16 cellular contexts compared by ENCODE assay signal in the genomic region with DNA sequence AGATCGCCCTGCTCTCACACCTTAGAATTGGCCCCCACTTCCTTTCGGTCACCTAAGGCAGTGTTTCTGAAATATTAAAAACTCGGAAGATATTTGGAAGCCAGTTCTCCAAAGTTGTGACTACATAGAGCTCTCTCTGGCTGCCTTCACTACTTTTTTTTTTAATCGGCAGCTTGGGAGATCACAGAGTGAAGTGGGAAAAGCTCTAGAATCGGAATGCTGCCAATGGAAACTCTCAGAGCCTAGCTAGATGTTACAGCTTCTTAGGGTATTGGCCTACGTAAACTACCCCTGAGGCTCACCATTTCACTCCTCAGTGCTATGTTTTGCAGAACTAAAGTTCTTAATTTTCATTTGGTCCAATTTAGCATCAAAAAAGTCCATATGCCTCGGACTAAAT. TPM values are rescaled to one million over a fixed set of nuclear protein-coding genes. Genes with fewer than 3 reads are reported as not detected.
DNase-seq lines count a peak whose midpoint lies in the region; ATAC-seq and TF ChIP-seq lines count a peak whose summit lies in the region.
"Had no signal": no experiment of that assay in that cellular context is flagged by ENCODE, and none has a peak within 500 bp of the region (broad histone marks: within the 10 kb centered on the region; RNA-seq: fewer than 3 reads in every experiment).

No MANE protein-coding gene starts in this region.

- H3K4me3 ChIP-seq in heart left ventricle (no peak overlapping the region), right cardiac atrium (ENCODE audit: low read length) (peak overlapping the region; percentile 10), PC-3 (ENCODE audit: low read length) (no peak overlapping the region)
- H3K4me3 ChIP-seq: BLaER1 treated with 17β-estradiol and CSF1 and Interleukin-3, amounts not matched to agents 10 nM and 100 nM; HAP-1 had no signal

- H4K20me1 ChIP-seq in PC-3 (ENCODE audit: low read length), result no peaks in the 10 kb centered on the region

- BruUV-seq in PC-3 (replicated peaks; lab: Mats Ljungman, UMichigan), result no TSS peak

- H3K4me1 ChIP-seq in heart left ventricle, result peaks cover 0 to 8% (median 0%) of the 10 kb centered on the region in 12 donors
- no peaks in the 10 kb centered on the region for H3K4me1 ChIP-seq in right cardiac atrium (ENCODE audit: control insufficient read depth, insufficient read depth, low read length)
- peaks cover 25% of the 10 kb centered on the region for H3K4me1 ChIP-seq in PC-3 (ENCODE audit: insufficient read depth, low read length)
- H3K4me1 ChIP-seq: HAP-1 had no signal

- CTCF ChIA-PET in PC-3 (lab: Charles Lee), result no interaction called here

- TF ChIP-seq CTCF in heart left ventricle (IDR thresholded peaks at IDR 0.05) (no peak), PC-3 (conservative IDR thresholded peaks at IDR 0.05; ENCODE audit: low read depth, low read length) (no peak)

- POLR2A ChIA-PET in PC-3 (lab: Charles Lee; ENCODE audit: unreplicated experiment), result no interaction called here

- DNase-seq in activated CD4-positive, alpha-beta T cell treated with anti-CD3 and anti-CD28 coated beads, Interleukin-2, amount 10 ng/mL, durations not matched to agents 24 days and 14 days, result peak; percentile 30
- DNase-seq in activated CD4-positive, alpha-beta T cell treated with anti-CD3 and anti-CD28 coated beads for 4 hours, result no peak
- no peak for DNase-seq in heart left ventricle
- DNase-seq in right cardiac atrium, result no peak
- no peak for DNase-seq in PC-3
- DNase-seq in activated T-helper 2 cell treated with anti-CD3 and anti-CD28 coated beads, Interferon-gamma antibody, Interleukin-2, Interleukin-4, amounts not matched to agents 10 μg/mL and 5 μg/mL and 100 μg/mL, durations not matched to agents 14 hours and 24 hours and 36 hours (ENCODE audit: low spot score), result no peak
- DNase-seq: AML-193; CD4-positive, CD25-positive, alpha-beta regulatory T cell; DMS53; GF-D8; GOT3 had no signal

- H3K4me1 Mint-ChIP-seq in activated CD4-positive, alpha-beta T cell treated with anti-CD3 and anti-CD28 coated beads, Interleukin-2, amount 10 ng/mL, durations not matched to agents 24 days and 14 days, result peaks cover 5% of the 10 kb centered on the region
- peaks cover 5% of the 10 kb centered on the region for H3K4me1 Mint-ChIP-seq in activated T-helper 2 cell treated with anti-CD3 and anti-CD28 coated beads, Interferon-gamma antibody, Interleukin-2, Interleukin-4, amounts not matched to agents 10 μg/mL and 5 μg/mL and 100 μg/mL, durations not matched to agents 14 hours and 24 hours and 36 hours (ENCODE audit: low read depth)
- H3K4me1 Mint-ChIP-seq: IgD-negative memory B cell had no signal

- H3K27ac ChIP-seq in heart left ventricle (no peak overlapping the region), right cardiac atrium (ENCODE audit: low read length) (no peak overlapping the region), PC-3 (ENCODE audit: low read length) (no peak overlapping the region)
- H3K27ac ChIP-seq: 22Rv1; BLaER1 treated with 17β-estradiol and CSF1 and Interleukin-3, amounts not matched to agents 10 nM and 100 nM had no signal

- intact Hi-C loops in activated CD4-positive, alpha-beta T cell treated with anti-CD3 and anti-CD28 coated beads, Interleukin-2, amount 10 ng/mL, durations not matched to agents 24 days and 14 days (cut with micrococcal nuclease), result no loop called here
- intact Hi-C loops in heart left ventricle (cut with DNase I) (no loop called here), right cardiac atrium (cut with DNase I) (no loop called here), PC-3 (cut with micrococcal nuclease) (no loop called here)
- intact Hi-C loops in activated T-helper 2 cell treated with anti-CD3 and anti-CD28 coated beads, Interferon-gamma antibody, Interleukin-2, Interleukin-4, amounts not matched to agents 10 μg/mL and 5 μg/mL and 100 μg/mL, durations not matched to agents 14 hours and 24 hours and 36 hours (cut with micrococcal nuclease), result no loop called here

- no peaks in the 10 kb centered on the region for H3K27me3 ChIP-seq in heart left ventricle
- H3K27me3 ChIP-seq in right cardiac atrium (ENCODE audit: control insufficient read depth, insufficient read depth), result no peaks in the 10 kb centered on the region
- no peaks in the 10 kb centered on the region for H3K27me3 ChIP-seq in PC-3 (ENCODE audit: low read length)
- H3K27me3 ChIP-seq: BLaER1 treated with 17β-estradiol and CSF1 and Interleukin-3, amounts not matched to agents 10 nM and 100 nM had no signal

- H3K27ac Mint-ChIP-seq in activated CD4-positive, alpha-beta T cell treated with anti-CD3 and anti-CD28 coated beads, Interleukin-2, amount 10 ng/mL, durations not matched to agents 24 days and 14 days, result no peak overlapping the region
- no peak overlapping the region for H3K27ac Mint-ChIP-seq in activated T-helper 2 cell treated with anti-CD3 and anti-CD28 coated beads, Interferon-gamma antibody, Interleukin-2, Interleukin-4, amounts not matched to agents 10 μg/mL and 5 μg/mL and 100 μg/mL, durations not matched to agents 14 hours and 24 hours and 36 hours
- H3K27ac Mint-ChIP-seq: CD4-positive, CD25-positive, alpha-beta regulatory T cell; IgD-negative memory B cell had no signal

- peaks cover 14% of the 10 kb centered on the region for H3F3A ChIP-seq in PC-3 (ENCODE audit: low read length, unreplicated experiment)

- H3K36me3 ChIP-seq in heart left ventricle, result peaks cover 0 to 15% (median 0%) of the 10 kb centered on the region in 9 donors
- no peaks in the 10 kb centered on the region for H3K36me3 ChIP-seq in PC-3 (ENCODE audit: low read depth, low read length)
- H3K36me3 ChIP-seq: HAP-1 had no signal

- no peak for TF ChIP-seq POLR2A in heart left ventricle (IDR thresholded peaks at IDR 0.05)
- TF ChIP-seq POLR2A in GM18505 (IDR thresholded peaks at IDR 0.05; ENCODE audit: borderline replicate concordance, extremely low read depth, insufficient read depth, insufficient read length), result no peak

- no peak overlapping the region for H3K4me3 Mint-ChIP-seq in activated CD4-positive, alpha-beta T cell treated with anti-CD3 and anti-CD28 coated beads, Interleukin-2, amount 10 ng/mL, durations not matched to agents 24 days and 14 days
- no peak overlapping the region for H3K4me3 Mint-ChIP-seq in activated T-helper 2 cell treated with anti-CD3 and anti-CD28 coated beads, Interferon-gamma antibody, Interleukin-2, Interleukin-4, amounts not matched to agents 10 μg/mL and 5 μg/mL and 100 μg/mL, durations not matched to agents 14 hours and 24 hours and 36 hours (ENCODE audit: low read depth)
- H3K4me3 Mint-ChIP-seq: CD4-positive, CD25-positive, alpha-beta regulatory T cell; IgD-negative memory B cell had no signal

- H3K36me3 Mint-ChIP-seq in activated CD4-positive, alpha-beta T cell treated with anti-CD3 and anti-CD28 coated beads, Interleukin-2, amount 10 ng/mL, durations not matched to agents 24 days and 14 days (ENCODE audit: low read depth), result peaks cover 17% of the 10 kb centered on the region
- H3K36me3 Mint-ChIP-seq in activated T-helper 2 cell treated with anti-CD3 and anti-CD28 coated beads, Interferon-gamma antibody, Interleukin-2, Interleukin-4, amounts not matched to agents 10 μg/mL and 5 μg/mL and 100 μg/mL, durations not matched to agents 14 hours and 24 hours and 36 hours (ENCODE audit: low read depth), result peaks cover 32% of the 10 kb centered on the region

- no peaks in the 10 kb centered on the region for H3K27me3 Mint-ChIP-seq in activated CD4-positive, alpha-beta T cell treated with anti-CD3 and anti-CD28 coated beads, Interleukin-2, amount 10 ng/mL, durations not matched to agents 24 days and 14 days
- no peaks in the 10 kb centered on the region for H3K27me3 Mint-ChIP-seq in activated T-helper 2 cell treated with anti-CD3 and anti-CD28 coated beads, Interferon-gamma antibody, Interleukin-2, Interleukin-4, amounts not matched to agents 10 μg/mL and 5 μg/mL and 100 μg/mL, durations not matched to agents 14 hours and 24 hours and 36 hours (ENCODE audit: low read depth)
- H3K27me3 Mint-ChIP-seq: IgD-negative memory B cell had no signal

- ATAC-seq in heart left ventricle (peak in 3 of 4 donors; percentile 48 to 73 (median 50)), right cardiac atrium (peak; percentile 75 to 80), GM18505 (IDR thresholded peaks at IDR 0.05; ENCODE audit: unreplicated experiment) (no peak), PC-3 (no peak)

- H3K9me2 ChIP-seq in PC-3 (replicated peaks; ENCODE audit: low read length), result no peaks in the 10 kb centered on the region

- H3K9me3 Mint-ChIP-seq in activated CD4-positive, alpha-beta T cell treated with anti-CD3 and anti-CD28 coated beads, Interleukin-2, amount 10 ng/mL, durations not matched to agents 24 days and 14 days, result no peaks in the 10 kb centered on the region
- H3K9me3 Mint-ChIP-seq in activated T-helper 2 cell treated with anti-CD3 and anti-CD28 coated beads, Interferon-gamma antibody, Interleukin-2, Interleukin-4, amounts not matched to agents 10 μg/mL and 5 μg/mL and 100 μg/mL, durations not matched to agents 14 hours and 24 hours and 36 hours, result peaks cover 5% of the 10 kb centered on the region
- H3K9me3 Mint-ChIP-seq: CD4-positive, CD25-positive, alpha-beta regulatory T cell; IgD-negative memory B cell had no signal

- 68 to 80% (median 73%) methylated on average over 7 of the region's 7 CpGs for whole genome bisulfite sequencing in heart left ventricle, 4 donors
- 55% methylated on average over 7 of the region's 7 CpGs for WGBS in right cardiac atrium

- no peaks in the 10 kb centered on the region for H3K79me2 ChIP-seq in PC-3 (ENCODE audit: low read length)

- H3K9me3 ChIP-seq in heart left ventricle (no peaks in the 10 kb centered on the region), right cardiac atrium (ENCODE audit: control insufficient read depth, low read length) (no peaks in the 10 kb centered on the region), PC-3 (ENCODE audit: low read length) (no peaks in the 10 kb centered on the region)
- H3K9me3 ChIP-seq: HAP-1 had no signal

- no peak overlapping the region for H3K4me2 ChIP-seq in PC-3 (ENCODE audit: low read length)
- H3K4me2 ChIP-seq: BLaER1 treated with 17β-estradiol and CSF1 and Interleukin-3, amounts not matched to agents 10 nM and 100 nM had no signal

- no peak overlapping the region for H2AFZ ChIP-seq in PC-3 (ENCODE audit: low read length)

- H3K9ac ChIP-seq in PC-3 (ENCODE audit: low read length), result no peak overlapping the region
- H3K9ac ChIP-seq: BLaER1 treated with 17β-estradiol and CSF1 and Interleukin-3, amounts not matched to agents 10 nM and 100 nM had no signal

RNA-seq across cellular contexts. Expression of gene SERPINB1, which starts 14.6 kb away (rescaled TPM):
- 76.1 and 79.9 TPM in 2 replicates for total RNA-seq in activated CD4-positive, alpha-beta T cell treated with anti-CD3 and anti-CD28 coated beads, Interleukin-2, amount 10 ng/mL, durations not matched to agents 24 days and 14 days
- total RNA-seq in heart left ventricle, result 10 to 100 TPM; 15.6 to 55.6 (median 23.0) TPM
- 10 to 100 TPM; 15.4 to 20.4 TPM for polyA plus RNA-seq in heart left ventricle
- total RNA-seq in right cardiac atrium, result 10 to 100 TPM; 27.3 to 42.1 (median 32.7) TPM
- 23.6 TPM for polyA plus RNA-seq in right cardiac atrium
- 78.7 and 133 TPM in 2 replicates for total RNA-seq in PC-3 (2014; rRNA removed)
- 102 and 103 TPM in 2 replicates for total RNA-seq in activated T-helper 2 cell treated with anti-CD3 and anti-CD28 coated beads, Interferon-gamma antibody, Interleukin-2, Interleukin-4, amounts not matched to agents 10 μg/mL and 5 μg/mL and 100 μg/mL, durations not matched to agents 14 hours and 24 hours and 36 hours

Comparison
In these comparisons a context has a peak if more than half of its experiments do, and no peak if none do; other contexts are left out.
1. ATAC-seq: peak in heart left ventricle (3 of 4) and right cardiac atrium (2 of 2); none in GM18505 (single experiment) and PC-3 (single experiment).